ENCODE assay signal across 17 cellular contexts in genomic region chr5:176407456-176408244, GRCh38. TPM values are rescaled to one million over a fixed set of nuclear protein-coding genes. Genes with fewer than 3 reads are reported as not detected.
DNase-seq lines count a peak whose midpoint lies in the region; ATAC-seq and TF ChIP-seq lines count a peak whose summit lies in the region.
"Had no signal": no experiment of that assay in that cellular context is flagged by ENCODE, and none has a peak within 500 bp of the region (broad histone marks: within the 10 kb centered on the region; RNA-seq: fewer than 3 reads in every experiment).

No MANE protein-coding gene starts in this region.

- no peak overlapping the region for H4K8ac ChIP-seq in IMR-90 (ENCODE audit: low read depth in 2 of 2, low read length in 2 of 2)

- H2AK5ac ChIP-seq in IMR-90 (ENCODE audit: low read depth, low read length), result no peak overlapping the region

- H3K4me1 ChIP-seq in IMR-90 (ENCODE audit: control insufficient read depth, insufficient read depth, low read length), result no peaks in the 10 kb centered on the region
- peaks cover 73% of the 10 kb centered on the region for H3K4me1 ChIP-seq in left ventricle myocardium inferior

- in situ Hi-C loops in IMR-90 (cut with MboI; ENCODE audit: low sequenced_read_pairs), result no loop called here

- H3K23ac ChIP-seq in IMR-90 (ENCODE audit: low read depth, low read length), result no peak overlapping the region

- no peak for TF ChIP-seq RAD21 in IMR-90 (IDR thresholded peaks at IDR 0.05; ENCODE audit: low read length)

- POLR2A ChIA-PET in IMR-90 (lab: Charles Lee; ENCODE audit: unreplicated experiment), result no interaction called here

- TF ChIP-seq CTCF in IMR-90 (conservative IDR thresholded peaks at IDR 0.05; ENCODE audit: low read depth, low read length), result no peak
- TF ChIP-seq CTCF in left ventricle myocardium inferior (IDR thresholded peaks at IDR 0.05; ENCODE audit: borderline replicate concordance), result no peak

- no peak overlapping the region for H3K14ac ChIP-seq in IMR-90 (replicated peaks; ENCODE audit: low read depth, low read length)

- H3K9me1 ChIP-seq in IMR-90 (ENCODE audit: insufficient read depth, low read length), result peaks cover 7% of the 10 kb centered on the region

- no peak overlapping the region for H2BK20ac ChIP-seq in IMR-90 (ENCODE audit: low read depth, low read length)

- H2BK120ac ChIP-seq in IMR-90 (ENCODE audit: low read depth, low read length), result no peak overlapping the region

- H4K91ac ChIP-seq in IMR-90 (ENCODE audit: insufficient read depth, low read depth, low read length), result no peak overlapping the region

- H3K36me3 ChIP-seq in IMR-90 (ENCODE audit: control insufficient read depth, insufficient read depth, low read length) (peaks cover 27% of the 10 kb centered on the region), left ventricle myocardium inferior (peaks cover 57% of the 10 kb centered on the region)

- no peak overlapping the region for H3K56ac ChIP-seq in IMR-90 (ENCODE audit: extremely low read depth, insufficient read depth, low read length)

- no peak overlapping the region for H3K4me2 ChIP-seq in IMR-90 (ENCODE audit: low read depth, low read length)
- H3K4me2 ChIP-seq: GM23338 had no signal

- CTCF ChIA-PET in IMR-90 (lab: Yijun Ruan, JAX), result interaction anchor here (1.2 kb wide), 1 partner anchor 40 kb away, joined by 3 read pairs; no protein-coding TSS in a partner anchor

- BruUV-seq in IMR-90 (replicated peaks; lab: Mats Ljungman, UMichigan), result no TSS peak

- no peak for TF ChIP-seq POLR2A in IMR-90 (IDR thresholded peaks at IDR 0.05; ENCODE audit: low read depth, low read length)

- H3K4me3 ChIP-seq in IMR-90 (ENCODE audit: insufficient read depth, low read depth, low read length) (no peak overlapping the region), left ventricle myocardium inferior (no peak overlapping the region)
- H3K4me3 ChIP-seq: coronary artery, GM23338 had no signal

- H3K18ac ChIP-seq in IMR-90 (ENCODE audit: low read depth, low read length), result no peak overlapping the region

- H3K4ac ChIP-seq in IMR-90 (ENCODE audit: low read depth, low read length), result no peak overlapping the region

- intact Hi-C loops in IMR-90 (cut with micrococcal nuclease), result no loop called here
- intact Hi-C loops in left ventricle myocardium inferior (cut with micrococcal nuclease), result no loop called here

- H4K5ac ChIP-seq in IMR-90 (ENCODE audit: low read depth, low read length), result no peak overlapping the region

- H2BK5ac ChIP-seq in IMR-90 (ENCODE audit: low read depth, low read length, poor library complexity, severe bottlenecking), result no peak overlapping the region

- H3K27me3 ChIP-seq in IMR-90 (ENCODE audit: control insufficient read depth, insufficient read depth, low read length), result no peaks in the 10 kb centered on the region
- no peaks in the 10 kb centered on the region for H3K27me3 ChIP-seq in left ventricle myocardium inferior (ENCODE audit: low read depth)

- WGBS in IMR-90 (ENCODE audit: extremely low coverage in 2 of 2, insufficient read length in 1 of 2), 2 experiments, result 100% methylated on average over 2 of the region's 6 CpGs; no CpG with 5 or more reads in 1 of the 2 experiments

- H2AFZ ChIP-seq in IMR-90 (replicated peaks; ENCODE audit: low read length, poor library complexity), result no peak overlapping the region
- H2AFZ ChIP-seq: GM23338 had no signal

- peaks cover 19% of the 10 kb centered on the region for H4K20me1 ChIP-seq in IMR-90 (ENCODE audit: insufficient read depth, low read length)

- peak overlapping the region; percentile 42 for H2AK9ac ChIP-seq in IMR-90 (replicated peaks; ENCODE audit: low read depth, low read length, poor library complexity)

- dilution Hi-C loops in IMR-90 (cut with HindIII; ENCODE audit: low sequenced_read_pairs, unreplicated experiment), result no loop called here

- DNase-seq in IMR-90 (no peak), epithelial cell of prostate (ENCODE audit: low read depth, low spot score) (no peak), left ventricle myocardium inferior (no peak), stromal cell of bone marrow (ENCODE audit: low read depth) (peak; percentile 22), NCI-H526 (lab: John Stamatoyannopoulos, UW) (no peak), kidney glomerular epithelial cell (lab: John Stamatoyannopoulos, UW) (no peak), SK-N-DZ (ENCODE audit: low spot score) (no peak), SHP77 (lab: John Stamatoyannopoulos, UW) (no peak)
- DNase-seq: activated CD4-positive, alpha-beta T cell treated with anti-CD3 and anti-CD28 coated beads, Interleukin-2, amount 50 U/mL, for 1 hour; activated CD8-positive, alpha-beta memory T cell treated with anti-CD3 and anti-CD28 coated beads, Interleukin-2, amount 50 U/mL, for 48 hours; activated naive CD4-positive, alpha-beta T cell treated with anti-CD3 and anti-CD28 coated beads for 36 hours; NCI-H187; NCI-H345; NK-92 treated with Interleukin-12 subunit alpha and Interleukin-12 subunit beta, amount 100 ng/mL, for 24 hours; T-cell had no signal

- no peak; the same call in 1 of the 2 replicates for ATAC-seq in IMR-90 (ENCODE audit: low read depth)
- ATAC-seq: GM23338, T-cell had no signal

- H3K9me3 ChIP-seq in IMR-90 (ENCODE audit: control insufficient read depth, insufficient read depth, low read length) (no peaks in the 10 kb centered on the region), left ventricle myocardium inferior (replicated peaks) (no peaks in the 10 kb centered on the region)

- H3K27ac ChIP-seq in IMR-90 (ENCODE audit: insufficient read depth, low read length), result no peak overlapping the region
- peak overlapping the region; percentile 17 for H3K27ac ChIP-seq in epithelial cell of prostate
- peak overlapping the region; percentile 79 for H3K27ac ChIP-seq in left ventricle myocardium inferior (replicated peaks)

- peaks cover 17 to 31% of the 10 kb centered on the region in 2 experiments for H3K79me1 ChIP-seq in IMR-90 (ENCODE audit: low read depth in 1 of 2, low read length in 2 of 2)

- no peak overlapping the region for H2BK15ac ChIP-seq in IMR-90 (ENCODE audit: low read depth, low read length)

- H3K9ac ChIP-seq in IMR-90 (ENCODE audit: low read depth, low read length), result no peak overlapping the region

TF ChIP-seq in IMR-90, 13 proteins besides CTCF, POLR2A, EP300 and RAD21 (continues in another document):
- TF ChIP-seq RFX5 (IDR thresholded peaks at IDR 0.05; ENCODE audit: low read depth, low read length) (no peak), NFE2L2 (IDR thresholded peaks at IDR 0.05; ENCODE audit: low read depth, low read length) (no peak), CEBPB (IDR thresholded peaks at IDR 0.05; ENCODE audit: low read depth, low read length) (no peak), BHLHE40 (IDR thresholded peaks at IDR 0.05; ENCODE audit: low read depth, low read length) (no peak), RCOR1 (IDR thresholded peaks at IDR 0.05; ENCODE audit: insufficient replicate concordance, low read length) (no peak), USF2 (IDR thresholded peaks at IDR 0.05; ENCODE audit: low read depth, low read length) (no peak), MAZ (IDR thresholded peaks at IDR 0.05; ENCODE audit: borderline replicate concordance, low read depth, low read length) (no peak), MAFK (IDR thresholded peaks at IDR 0.05; ENCODE audit: low read depth, low read length) (no peak), CHD1 (IDR thresholded peaks at IDR 0.05; ENCODE audit: low read depth, low read length) (no peak)

RNA-seq across cellular contexts. Expression of gene CLTB, which starts 8.7 kb away (rescaled TPM):
- total RNA-seq in IMR-90 (2012; rRNA removed) (87.6 and 122 TPM in 2 replicates), left ventricle myocardium inferior (216 TPM)
- 99.9 and 133 TPM in 2 replicates for polyA plus RNA-seq in IMR-90 (2012; rRNA removed)
- polyA plus RNA-seq in IMR-90 (2012; cell fraction: cytosol; rRNA removed), result 126 and 155 TPM in 2 replicates
- polyA plus RNA-seq in IMR-90 (2012; cell fraction: nucleus; rRNA removed; ENCODE audit: low replicate concordance), result 82.7 and 83.9 TPM in 2 replicates
- polyA plus RNA-seq in SK-N-DZ (2014; cell fraction: cytosol; rRNA removed), result 59.2 and 73.2 TPM in 2 replicates
- 54.4 and 67.0 TPM in 2 replicates for polyA plus RNA-seq in SK-N-DZ (2014; cell fraction: nucleus; rRNA removed)

RNA-seq across cellular contexts. Expression of gene HIGD2A, which starts 19.1 kb away (rescaled TPM):
- 33.3 and 35.0 TPM in 2 replicates for total RNA-seq in IMR-90 (2012; rRNA removed)
- 131 and 146 TPM in 2 replicates for polyA plus RNA-seq in IMR-90 (2012; rRNA removed)
- polyA plus RNA-seq in IMR-90 (2012; cell fraction: cytosol; rRNA removed), result 161 and 196 TPM in 2 replicates
- 35.5 and 41.7 TPM in 2 replicates for polyA plus RNA-seq in IMR-90 (2012; cell fraction: nucleus; rRNA removed; ENCODE audit: low replicate concordance)
- 217 TPM for total RNA-seq in left ventricle myocardium inferior
- polyA plus RNA-seq in SK-N-DZ (2014; cell fraction: cytosol; rRNA removed), result 162 and 190 TPM in 2 replicates
- 64.4 and 111 TPM in 2 replicates for polyA plus RNA-seq in SK-N-DZ (2014; cell fraction: nucleus; rRNA removed)

RNA-seq across cellular contexts. Expression of gene NOP16, which starts 19.3 kb away (rescaled TPM):
- total RNA-seq in IMR-90 (2012; rRNA removed) (28.0 and 33.3 TPM in 2 replicates), left ventricle myocardium inferior (19.1 TPM)
- polyA plus RNA-seq in IMR-90 (2012; rRNA removed), result 60.4 and 61.3 TPM in 2 replicates
- polyA plus RNA-seq in IMR-90 (2012; cell fraction: cytosol; rRNA removed), result 40.4 and 78.7 TPM in 2 replicates
- 71.5 and 77.8 TPM in 2 replicates for polyA plus RNA-seq in IMR-90 (2012; cell fraction: nucleus; rRNA removed; ENCODE audit: low replicate concordance)
- polyA plus RNA-seq in SK-N-DZ (2014; cell fraction: cytosol; rRNA removed), result 39.6 and 43.4 TPM in 2 replicates
- polyA plus RNA-seq in SK-N-DZ (2014; cell fraction: nucleus; rRNA removed), result 54.6 and 64.9 TPM in 2 replicates

RNA-seq across cellular contexts. Expression of gene FAF2, which starts 40.5 kb away (rescaled TPM):
- total RNA-seq in IMR-90 (2012; rRNA removed) (47.0 and 50.3 TPM in 2 replicates), left ventricle myocardium inferior (13.0 TPM)
- polyA plus RNA-seq in IMR-90 (2012; rRNA removed), result 31.3 and 32.9 TPM in 2 replicates
- polyA plus RNA-seq in IMR-90 (2012; cell fraction: cytosol; rRNA removed), result 10.3 and 16.1 TPM in 2 replicates
- polyA plus RNA-seq in IMR-90 (2012; cell fraction: nucleus; rRNA removed; ENCODE audit: low replicate concordance), result 9.4 and 41.3 TPM in 2 replicates
- 35.9 and 36.9 TPM in 2 replicates for polyA plus RNA-seq in SK-N-DZ (2014; cell fraction: cytosol; rRNA removed)
- 28.6 and 36.8 TPM in 2 replicates for polyA plus RNA-seq in SK-N-DZ (2014; cell fraction: nucleus; rRNA removed)

RNA-seq across cellular contexts. Expression of gene ARL10, which starts 42.4 kb away (rescaled TPM):
- total RNA-seq in IMR-90 (2012; rRNA removed) (3.6 and 4.4 TPM in 2 replicates), left ventricle myocardium inferior (6.0 TPM)
- polyA plus RNA-seq in IMR-90 (2012; rRNA removed), result 5.0 and 6.0 TPM in 2 replicates
- polyA plus RNA-seq in IMR-90 (2012; cell fraction: cytosol; rRNA removed), result 1.3 and 1.5 TPM in 2 replicates
- 17.8 and 20.2 TPM in 2 replicates for polyA plus RNA-seq in IMR-90 (2012; cell fraction: nucleus; rRNA removed; ENCODE audit: low replicate concordance)
- 19.5 and 22.4 TPM in 2 replicates for polyA plus RNA-seq in SK-N-DZ (2014; cell fraction: cytosol; rRNA removed)
- polyA plus RNA-seq in SK-N-DZ (2014; cell fraction: nucleus; rRNA removed), result 26.2 and 29.9 TPM in 2 replicates
